8 cellular contexts compared by ENCODE assay signal in genomic region chr9:71909887-71910601, GRCh38.
DNase-seq lines count a peak whose midpoint lies in the region; ATAC-seq and TF ChIP-seq lines count a peak whose summit lies in the region.

No MANE protein-coding gene starts in this region.

- H3K4me3 ChIP-seq in GM08714 (ENCODE audit: low read length) (peak overlapping the region; percentile 82), fibroblast of mammary gland (ENCODE audit: control insufficient read depth, low read depth, low read length) (peak overlapping the region; percentile 96), muscle layer of duodenum (ENCODE audit: low read depth in 1 of 2, low read length in 2 of 2) (peak overlapping the region; percentile 96 to 98)

- TF ChIP-seq CTCF in fibroblast of mammary gland (conservative IDR thresholded peaks at IDR 0.05; ENCODE audit: control insufficient read depth, insufficient read depth, low read depth, low read length), result no peak

- peak; percentile 4 for ATAC-seq in HG02571 (IDR thresholded peaks at IDR 0.05; ENCODE audit: unreplicated experiment)

- peaks cover 0 to 9% of the 10 kb centered on the region in 2 donors for H3K36me3 ChIP-seq in muscle layer of duodenum (ENCODE audit: control insufficient read depth in 1 of 2, insufficient read depth in 2 of 2, low read length in 2 of 2)

- H3K9me3 ChIP-seq in muscle layer of duodenum (ENCODE audit: control insufficient read depth in 1 of 2, low read length in 2 of 2), result no peaks in the 10 kb centered on the region

- H3K27me3 ChIP-seq in muscle layer of duodenum (ENCODE audit: low read depth, low read length), result no peaks in the 10 kb centered on the region

- DNase-seq in NCI-H2227 treated with DMSO at 0.1 percent for 48 hours (lab: John Stamatoyannopoulos, UW), result peak; percentile 30
- peak; percentile 8 for DNase-seq in activated T-helper 1 cell treated with Interleukin-2 at 50 U/mL for 16 hours (ENCODE audit: low read depth)
- DNase-seq in fibroblast of mammary gland (ENCODE audit: low read depth), result peak; percentile 29
- peak; percentile 67 for DNase-seq in superior temporal gyrus (ENCODE audit: extremely low spot score)
- DNase-seq in cortex of kidney (lab: John Stamatoyannopoulos, UW), result no peak

- peaks cover 8 to 22% of the 10 kb centered on the region in 2 donors for H3K4me1 ChIP-seq in muscle layer of duodenum (ENCODE audit: control insufficient read depth in 1 of 2, insufficient read depth in 2 of 2, low read length in 2 of 2)

- peak overlapping the region; percentile 92 for H3K27ac ChIP-seq in muscle layer of duodenum (ENCODE audit: low read length)
